10 cellular contexts compared by ENCODE assay signal in genomic region chr6:43916924-43917877, GRCh38.
A peak's percentile ranks its signal among the peaks of the same experiment; 100 is the strongest.
DNase-seq lines count a peak whose midpoint lies in the region; ATAC-seq and TF ChIP-seq lines count a peak whose summit lies in the region.
"Had no signal": no experiment of that assay in that cellular context is flagged by ENCODE, and none has a peak within 500 bp of the region (broad histone marks: within the 10 kb centered on the region; RNA-seq: fewer than 3 reads in every experiment).

No MANE protein-coding gene starts in this region.

- no peak for TF ChIP-seq EP300 in upper lobe of left lung (IDR thresholded peaks at IDR 0.05)

- no peak overlapping the region for H3K4me3 ChIP-seq in upper lobe of left lung

- H3K36me3 ChIP-seq in upper lobe of left lung, result no peaks in the 10 kb centered on the region

- no peaks in the 10 kb centered on the region for H3K27me3 ChIP-seq in upper lobe of left lung

- no peaks in the 10 kb centered on the region for H3K36me3 Mint-ChIP-seq in activated T-cell treated with anti-CD3 and anti-CD28 coated beads, Interleukin-2, amount 50 U/mL, for 72 hours (ENCODE audit: insufficient read depth in 2 of 2)
- H3K36me3 Mint-ChIP-seq: stimulated activated memory B cell treated with anti-CD40 and anti-IgM and Interleukin-4, amounts not matched to agents 10 μg/mL and 1 μg/mL and 100 μg/mL, for 72 hours had no signal

- H3K4me3 Mint-ChIP-seq in activated T-cell treated with anti-CD3 and anti-CD28 coated beads, Interleukin-2, amount 50 U/mL, for 72 hours, result no peak overlapping the region
- H3K4me3 Mint-ChIP-seq: stimulated activated memory B cell treated with anti-CD40 and anti-IgM and Interleukin-4, amounts not matched to agents 10 μg/mL and 1 μg/mL and 100 μg/mL, for 72 hours had no signal

- TF ChIP-seq CTCF in upper lobe of left lung (IDR thresholded peaks at IDR 0.05), result no peak

- H3K4me1 ChIP-seq in upper lobe of left lung, result peaks cover 3 to 14% (median 9%) of the 10 kb centered on the region in 4 donors

- 70 to 74% methylated on average over 12 of the region's 12 CpGs for WGBS in upper lobe of left lung, 2 donors

- TF ChIP-seq POLR2A in upper lobe of left lung (IDR thresholded peaks at IDR 0.05), result no peak

- ATAC-seq in left lobe of liver (peak; percentile 52), upper lobe of left lung (ENCODE audit: low FRiP score in 2 of 2) (peak in 1 of 2 donors; percentile 47), esophagus mucosa (no peak)
- ATAC-seq in activated T-cell treated with anti-CD3 and anti-CD28 coated beads, Interleukin-2, amount 50 U/mL, for 72 hours (replicated peaks in 1 of 2), result no peak
- ATAC-seq: stimulated activated memory B cell treated with anti-CD40 and anti-IgM and Interleukin-4, amounts not matched to agents 10 μg/mL and 1 μg/mL and 100 μg/mL, for 72 hours had no signal

- DNase-seq in SKM-1 treated with dmso at 0.1 percent for 144 hours (lab: John Stamatoyannopoulos, UW; ENCODE audit: unreplicated experiment) (peak; percentile 34), SKM-1 (lab: John Stamatoyannopoulos, UW; ENCODE audit: unreplicated experiment) (no peak), RPMI7951 (ENCODE audit: low read depth) (peak; percentile 80), left lobe of liver (ENCODE audit: low spot score) (peak; percentile 98), upper lobe of left lung (peak; percentile 32 to 56), NCI-H345 (lab: John Stamatoyannopoulos, UW) (no peak)
- DNase-seq in activated T-cell treated with anti-CD3 and anti-CD28 coated beads, Interleukin-2, amount 50 U/mL, for 72 hours, result no peak
- DNase-seq: activated naive CD4-positive, alpha-beta T cell treated with anti-CD3 and anti-CD28 coated beads, Interleukin-2, amount 50 U/mL, for 16 hours had no signal

- no peaks in the 10 kb centered on the region for H3K9me3 Mint-ChIP-seq in activated T-cell treated with anti-CD3 and anti-CD28 coated beads, Interleukin-2, amount 50 U/mL, for 72 hours
- H3K9me3 Mint-ChIP-seq: stimulated activated memory B cell treated with anti-CD40 and anti-IgM and Interleukin-4, amounts not matched to agents 10 μg/mL and 1 μg/mL and 100 μg/mL, for 72 hours had no signal

- no peaks in the 10 kb centered on the region for H3K9me3 ChIP-seq in upper lobe of left lung

- no peaks in the 10 kb centered on the region for H3K27me3 Mint-ChIP-seq in activated T-cell treated with anti-CD3 and anti-CD28 coated beads, Interleukin-2, amount 50 U/mL, for 72 hours (ENCODE audit: low read depth)

- H3K27ac ChIP-seq in upper lobe of left lung, result no peak overlapping the region

- no peak overlapping the region for H3K27ac Mint-ChIP-seq in activated T-cell treated with anti-CD3 and anti-CD28 coated beads, Interleukin-2, amount 50 U/mL, for 72 hours
- H3K27ac Mint-ChIP-seq: stimulated activated memory B cell treated with anti-CD40 and anti-IgM and Interleukin-4, amounts not matched to agents 10 μg/mL and 1 μg/mL and 100 μg/mL, for 72 hours had no signal

- no peaks in the 10 kb centered on the region for H3K4me1 Mint-ChIP-seq in activated T-cell treated with anti-CD3 and anti-CD28 coated beads, Interleukin-2, amount 50 U/mL, for 72 hours (ENCODE audit: low read depth)
- H3K4me1 Mint-ChIP-seq: stimulated activated memory B cell treated with anti-CD40 and anti-IgM and Interleukin-4, amounts not matched to agents 10 μg/mL and 1 μg/mL and 100 μg/mL, for 72 hours had no signal

Comparison
In these comparisons a context has a peak if more than half of its experiments do, and no peak if none do; other contexts are left out.
1. DNase-seq: peak in SKM-1 treated with dmso at 0.1 percent for 144 hours (single experiment), RPMI7951 (single experiment), left lobe of liver (single experiment) and upper lobe of left lung (2 of 2); none in SKM-1 (single experiment), NCI-H345 (single experiment) and activated T-cell treated with anti-CD3 and anti-CD28 coated beads, Interleukin-2, amount 50 U/mL, for 72 hours (0 of 2).